Comparison of ENCODE assay signal across 7 cellular contexts in genomic region chr3:107329088-107329487, GRCh38. TPM values are rescaled to one million over a fixed set of nuclear protein-coding genes. Genes with fewer than 3 reads are reported as not detected.
"Had no signal": no experiment of that assay in that cellular context is flagged by ENCODE, and none has a peak within 500 bp of the region (broad histone marks: within the 10 kb centered on the region; RNA-seq: fewer than 3 reads in every experiment).

No MANE protein-coding gene starts in this region.

- ATAC-seq: GM23338, K562 had no signal

- DNase-seq: H9, HCEC 1CT, IMR-90 had no signal

- H2AFZ ChIP-seq: GM23338 had no signal

- H3K4me1 Mint-ChIP-seq: GM23338, H9 had no signal

- H3K4me3 ChIP-seq: GM23338, K562 had no signal

- H3K4me2 ChIP-seq: GM23338 had no signal

- H3K27ac Mint-ChIP-seq: GM23338, H9 had no signal

- H3K4me3 Mint-ChIP-seq: GM23338, H9 had no signal

RNA-seq across cellular contexts. Expression of gene CCDC54, which starts 48.2 kb away (rescaled TPM):
- total RNA-seq: GM23338, H1, H9, HT-29, IMR-90, K562 had no signal
